1 cellular context compared by ENCODE assay signal in genomic region chr7:75896803-75897327, GRCh38.
A peak's percentile ranks its signal among the peaks of the same experiment; 100 is the strongest.
TF ChIP-seq lines count a peak whose summit lies in the region.

No MANE protein-coding gene starts in this region.

TF ChIP-seq in HepG2, 621 proteins besides CTCF, POLR2A, EP300 and RAD21 (continued from another document):
- no peak for TF ChIP-seq RNF219 (CRISPR knock-in tag; IDR thresholded peaks at IDR 0.05)
- no peak; the same call in 1 of the 2 replicates for TF ChIP-seq ZMYM4 (CRISPR knock-in tag; IDR thresholded peaks at IDR 0.05)
- no peak for TF ChIP-seq USF2 (IDR thresholded peaks at IDR 0.05; ENCODE audit: low read depth, low read length)
- TF ChIP-seq USF2 (CRISPR knock-in tag; IDR thresholded peaks at IDR 0.05; ENCODE audit: borderline replicate concordance), result no peak
- no peak for TF ChIP-seq ZBTB46 (CRISPR knock-in tag; IDR thresholded peaks at IDR 0.05; ENCODE audit: borderline replicate concordance)
- TF ChIP-seq NR2F2 (IDR thresholded peaks at IDR 0.05; ENCODE audit: borderline replicate concordance, low read depth), result no peak; the same call in 1 of the 2 replicates
- TF ChIP-seq MED1 (CRISPR knock-in tag; IDR thresholded peaks at IDR 0.05), result peak; percentile 70
- no peak for TF ChIP-seq SYNCRIP (IDR thresholded peaks at IDR 0.05; ENCODE audit: insufficient read depth, low read depth, low read length)
- TF ChIP-seq ZNF256 (CRISPR knock-in tag; conservative IDR thresholded peaks at IDR 0.05), result no peak
- TF ChIP-seq SNAPC4 (CRISPR knock-in tag; IDR thresholded peaks at IDR 0.05), result no peak
- 0 out of 2 replicates have a peak, but pooled peaks have one; percentile 2 for TF ChIP-seq THRA (CRISPR knock-in tag; IDR thresholded peaks at IDR 0.05; ENCODE audit: borderline replicate concordance)
- no peak for TF ChIP-seq HIVEP1 (CRISPR knock-in tag; IDR thresholded peaks at IDR 0.05)
- no peak for TF ChIP-seq POLR2G (IDR thresholded peaks at IDR 0.05; ENCODE audit: low read depth, low read length)
- peak; percentile 99 for TF ChIP-seq ESRRA (CRISPR knock-in tag; IDR thresholded peaks at IDR 0.05; ENCODE audit: low read depth)
- peak; percentile 68 for TF ChIP-seq ZMYM3 (CRISPR knock-in tag; IDR thresholded peaks at IDR 0.05)
- no peak for TF ChIP-seq ZNF446 (CRISPR knock-in tag; IDR thresholded peaks at IDR 0.05)
